Comparison of ENCODE assay signal across 1 cellular context in genomic region chr17:42798011-42798382, GRCh38.
TF ChIP-seq lines count a peak whose summit lies in the region.

No MANE protein-coding gene starts in this region.

TF ChIP-seq in GM23338, 12 proteins besides CTCF, POLR2A, EP300 and RAD21:
- no peak for TF ChIP-seq ZNF462 (CRISPR knock-in tag; IDR thresholded peaks at IDR 0.05)
- no peak for TF ChIP-seq CREB1 (CRISPR knock-in tag; IDR thresholded peaks at IDR 0.05; ENCODE audit: low read depth)
- no peak for TF ChIP-seq ZNF114 (CRISPR knock-in tag; IDR thresholded peaks at IDR 0.05)
- TF ChIP-seq ETS1 (IDR thresholded peaks at IDR 0.05), result no peak
- TF ChIP-seq EZH2 (IDR thresholded peaks at IDR 0.05; ENCODE audit: low read depth, unreplicated experiment), result no peak
- TF ChIP-seq ZNF331 (CRISPR knock-in tag; IDR thresholded peaks at IDR 0.05; ENCODE audit: low read depth), result no peak
- TF ChIP-seq STAT1 (IDR thresholded peaks at IDR 0.05; ENCODE audit: unreplicated experiment), result no peak
- no peak for TF ChIP-seq NANOG (IDR thresholded peaks at IDR 0.05; ENCODE audit: borderline replicate concordance)
- no peak for TF ChIP-seq REST (IDR thresholded peaks at IDR 0.05; ENCODE audit: unreplicated experiment)
- no peak for TF ChIP-seq POLR2AphosphoS5 (IDR thresholded peaks at IDR 0.05; ENCODE audit: low read depth)
- no peak for TF ChIP-seq JUNB (IDR thresholded peaks at IDR 0.05; ENCODE audit: unreplicated experiment)
- no peak for TF ChIP-seq EZH2phosphoT487 (IDR thresholded peaks at IDR 0.05; ENCODE audit: unreplicated experiment)
